In genomic region chr12:80320121-80320678, GRCh38 we compare ENCODE assay signal across 1 cellular context.
TF ChIP-seq lines count a peak whose summit lies in the region.

No MANE protein-coding gene starts in this region.

TF ChIP-seq in H1, 55 proteins besides CTCF, POLR2A, EP300 and RAD21:
- TF ChIP-seq SP1 (IDR thresholded peaks at IDR 0.05; ENCODE audit: low read depth, low read length), result 0 out of 2 replicates have a peak, but pooled peaks have one; percentile 20
- no peak for TF ChIP-seq BACH1 (IDR thresholded peaks at IDR 0.05; ENCODE audit: low read length)
- no peak for TF ChIP-seq KDM5A (IDR thresholded peaks at IDR 0.05; ENCODE audit: low read length)
- TF ChIP-seq RNF2 (IDR thresholded peaks at IDR 0.05; ENCODE audit: borderline replicate concordance, low read depth, low read length, missing control alignments, poor library complexity, severe bottlenecking), result no peak
- peak; percentile 63 for TF ChIP-seq NANOG (IDR thresholded peaks at IDR 0.05; ENCODE audit: insufficient read depth, low read depth, low read length, poor library complexity, severe bottlenecking)
- no peak for TF ChIP-seq JUN (IDR thresholded peaks at IDR 0.05; ENCODE audit: low read depth, low read length)
- no peak for TF ChIP-seq CREB1 (IDR thresholded peaks at IDR 0.05)
- TF ChIP-seq BRCA1 (IDR thresholded peaks at IDR 0.05; ENCODE audit: low read depth, low read length), result no peak
- TF ChIP-seq MAX (IDR thresholded peaks at IDR 0.05), result no peak
- TF ChIP-seq PHF8 (conservative IDR thresholded peaks at IDR 0.05; ENCODE audit: low read depth, low read length), result no peak
- TF ChIP-seq CHD1 (IDR thresholded peaks at IDR 0.05; ENCODE audit: low read depth, low read length), result no peak
- peak; percentile 79 for TF ChIP-seq TEAD4 (IDR thresholded peaks at IDR 0.05; ENCODE audit: low read depth, low read length)
- TF ChIP-seq YY1 (IDR thresholded peaks at IDR 0.05; ENCODE audit: low read depth, low read length), result no peak
- TF ChIP-seq POU5F1 (IDR thresholded peaks at IDR 0.05; ENCODE audit: low read depth, low read length), result peak; percentile 65; the same call in 1 of the 2 replicates
- no peak for TF ChIP-seq RXRA (IDR thresholded peaks at IDR 0.05; ENCODE audit: insufficient read depth, low read depth, low read length)
- no peak for TF ChIP-seq SIN3A (conservative IDR thresholded peaks at IDR 0.05 in 1 of 2, IDR thresholded peaks at IDR 0.05 in 1 of 2; ENCODE audit: low read depth in 1 of 2, low read length in 2 of 2)
- TF ChIP-seq JUND (IDR thresholded peaks at IDR 0.05; ENCODE audit: low read length), result no peak
- TF ChIP-seq CBX8 (IDR thresholded peaks at IDR 0.05; ENCODE audit: borderline replicate concordance, low read depth, low read length), result no peak
- no peak for TF ChIP-seq MAFK (IDR thresholded peaks at IDR 0.05; ENCODE audit: low read depth, low read length)
- no peak for TF ChIP-seq KDM4A (IDR thresholded peaks at IDR 0.05; ENCODE audit: low read depth, low read length, severe bottlenecking)
- TF ChIP-seq CHD2 (IDR thresholded peaks at IDR 0.05; ENCODE audit: low read length), result no peak
- TF ChIP-seq CHD7 (IDR thresholded peaks at IDR 0.05; ENCODE audit: insufficient replicate concordance, low read length), result peak; percentile 88
- TF ChIP-seq HDAC2 (IDR thresholded peaks at IDR 0.05; ENCODE audit: borderline replicate concordance in 1 of 2, low read depth in 2 of 2, low read length in 2 of 2), result 0 out of 4 replicates have a peak, but pooled peaks of 1 of the 2 experiments have one; percentile 35
TF ChIP-seq in H1: peak in this region for 6.
